Comparison of ENCODE assay signal across 33 cellular contexts in the genomic region with DNA sequence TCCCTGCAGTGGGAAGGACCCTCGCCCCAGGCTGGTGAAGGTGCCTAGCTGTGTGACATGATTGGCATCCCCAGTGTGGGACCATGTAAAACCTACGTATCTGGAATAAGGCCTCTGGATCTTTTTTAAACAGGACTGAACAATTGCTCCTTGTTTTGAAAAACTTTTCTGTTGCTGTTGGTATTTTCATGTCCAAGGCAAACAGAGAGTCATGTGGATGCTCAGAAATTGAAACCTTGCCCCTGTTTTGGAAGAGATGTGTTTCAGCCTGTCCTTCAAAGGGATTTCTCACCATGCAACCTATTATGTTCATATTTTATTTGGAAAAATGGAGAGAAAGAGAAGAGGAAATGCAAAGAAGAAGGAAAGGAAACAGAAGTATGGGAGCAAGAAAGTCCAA.
"Had no signal": no experiment of that assay in that cellular context is flagged by ENCODE, and none has a peak within 500 bp of the region (broad histone marks: within the 10 kb centered on the region; RNA-seq: fewer than 3 reads in every experiment).

No MANE protein-coding gene starts in this region.

- H3K4me1 Mint-ChIP-seq: activated B cell treated with CpG ODN at 0.5 μM for 24 hours; activated CD8-positive, alpha-beta memory T cell treated with anti-CD3 and anti-CD28 coated beads, Interleukin-2, amount 10 ng/mL, durations not matched to agents 7 days and 5 days; activated naive CD4-positive, alpha-beta T cell treated with anti-CD3 and anti-CD28 coated beads, Interleukin-2, amount 50 U/mL, for 24 hours; activated naive CD8-positive, alpha-beta T cell treated with anti-CD3 and anti-CD28 coated beads for 36 hours; activated naive CD8-positive, alpha-beta T cell treated with anti-CD3 and anti-CD28 coated beads, Interleukin-2, amount 50 U/mL, for 24 hours; T-helper 17 cell had no signal

- H3K27ac ChIP-seq: adrenal gland, body of pancreas, epithelial cell of prostate, esophagus squamous epithelium, WERI-Rb-1 had no signal

- H3K9me3 ChIP-seq: adrenal gland, body of pancreas, esophagus squamous epithelium had no signal

- H3K4me1 ChIP-seq: adrenal gland, body of pancreas, esophagus squamous epithelium had no signal

- ATAC-seq: activated CD4-positive, CD25-positive, alpha-beta regulatory T cell treated with anti-CD3 and anti-CD28 coated beads, Interleukin-2, amount 50 U/mL, for 24 hours; activated CD8-positive, alpha-beta memory T cell treated with anti-CD3 and anti-CD28 coated beads, Interleukin-2, amount 10 ng/mL, durations not matched to agents 7 days and 5 days; activated CD8-positive, alpha-beta T cell treated with anti-CD3 and anti-CD28 coated beads, Interleukin-2, amount 10 ng/mL, durations not matched to agents 7 days and 5 days; activated naive CD8-positive, alpha-beta T cell treated with anti-CD3 and anti-CD28 coated beads, Interleukin-2, amount 50 U/mL, for 24 hours; body of pancreas; effector memory CD8-positive, alpha-beta T cell; T-helper 17 cell had no signal

- DNase-seq: activated B cell treated with CpG ODN at 0.5 μM for 24 hours; activated CD4-positive, alpha-beta T cell treated with anti-CD3 and anti-CD28 coated beads for 48 hours; activated CD4-positive, alpha-beta T cell treated with anti-CD3 and anti-CD28 coated beads, Interleukin-2, amount 50 U/mL, for 1 hour; activated CD4-positive, alpha-beta T cell treated with anti-CD3 and anti-CD28 coated beads, Interleukin-2, amount 50 U/mL, for 48 hours; activated CD8-positive, alpha-beta memory T cell treated with anti-CD3 and anti-CD28 coated beads, Interleukin-2, amount 10 ng/mL, durations not matched to agents 7 days and 5 days; activated CD8-positive, alpha-beta memory T cell treated with anti-CD3 and anti-CD28 coated beads, Interleukin-2, amount 50 U/mL, for 4 hours; activated CD8-positive, alpha-beta T cell treated with anti-CD3 and anti-CD28 coated beads, Interleukin-2, amount 10 ng/mL, durations not matched to agents 7 days and 5 days; activated effector memory CD4-positive, alpha-beta T cell treated with anti-CD3 and anti-CD28 coated beads, Interleukin-2, amount 50 U/mL, for 16 hours; activated naive CD4-positive, alpha-beta T cell treated with anti-CD3 and anti-CD28 coated beads for 36 hours; activated naive CD8-positive, alpha-beta T cell treated with anti-CD3 and anti-CD28 coated beads for 36 hours; activated naive CD8-positive, alpha-beta T cell treated with anti-CD3 and anti-CD28 coated beads, Interleukin-2, amount 50 U/mL, for 24 hours; activated T-cell treated with anti-CD3 and anti-CD28 coated beads, Interleukin-2, amount 50 U/mL, for 1 hour; activated T-cell treated with anti-CD3 and anti-CD28 coated beads, Interleukin-2, amount 50 U/mL, for 48 hours; adrenal gland; amygdala; aorta; body of pancreas; caudate nucleus; cortex of kidney; dermis blood vessel endothelial cell; effector CD4-positive, alpha-beta T cell; effector memory CD8-positive, alpha-beta T cell; esophagus squamous epithelium; head of caudate nucleus; T-helper 17 cell; T1000; WERI-Rb-1 had no signal

- H3K27ac Mint-ChIP-seq: activated B cell treated with CpG ODN at 0.5 μM for 24 hours; activated CD8-positive, alpha-beta memory T cell treated with anti-CD3 and anti-CD28 coated beads, Interleukin-2, amount 10 ng/mL, durations not matched to agents 7 days and 5 days; activated CD8-positive, alpha-beta T cell treated with anti-CD3 and anti-CD28 coated beads, Interleukin-2, amount 10 ng/mL, durations not matched to agents 7 days and 5 days; activated naive CD4-positive, alpha-beta T cell treated with anti-CD3 and anti-CD28 coated beads for 36 hours; activated naive CD4-positive, alpha-beta T cell treated with anti-CD3 and anti-CD28 coated beads, Interleukin-2, amount 50 U/mL, for 24 hours; activated naive CD8-positive, alpha-beta T cell treated with anti-CD3 and anti-CD28 coated beads for 36 hours; activated naive CD8-positive, alpha-beta T cell treated with anti-CD3 and anti-CD28 coated beads, Interleukin-2, amount 50 U/mL, for 24 hours; activated T-helper 1 cell treated with anti-CD3 and anti-CD28 coated beads, Interleukin-12 subunit alpha, Interleukin-12 subunit beta, Interleukin-2, Interleukin-4 antibody, amounts not matched to agents 30 ng/mL and 10 ng/mL and 1 ng/mL, durations not matched to agents 14 hours and 24 hours and 36 hours; activated T-helper 2 cell treated with anti-CD3 and anti-CD28 coated beads, Interferon-gamma antibody, Interleukin-2, Interleukin-4, amounts not matched to agents 10 μg/mL and 5 μg/mL and 100 μg/mL, durations not matched to agents 14 hours and 24 hours and 36 hours; effector memory CD8-positive, alpha-beta T cell; T-helper 17 cell; T-helper 2 cell treated with Interferon-gamma antibody and Interleukin-4, amounts not matched to agents 5 μg/mL and 100 μg/mL, for 36 hours had no signal

- H3K4me3 Mint-ChIP-seq: activated B cell treated with CpG ODN at 0.5 μM for 24 hours; activated CD8-positive, alpha-beta memory T cell treated with anti-CD3 and anti-CD28 coated beads, Interleukin-2, amount 10 ng/mL, durations not matched to agents 7 days and 5 days; activated CD8-positive, alpha-beta T cell treated with anti-CD3 and anti-CD28 coated beads, Interleukin-2, amount 10 ng/mL, durations not matched to agents 7 days and 5 days; activated naive CD4-positive, alpha-beta T cell treated with anti-CD3 and anti-CD28 coated beads for 36 hours; activated naive CD4-positive, alpha-beta T cell treated with anti-CD3 and anti-CD28 coated beads, Interleukin-2, amount 50 U/mL, for 24 hours; activated naive CD8-positive, alpha-beta T cell treated with anti-CD3 and anti-CD28 coated beads for 36 hours; activated naive CD8-positive, alpha-beta T cell treated with anti-CD3 and anti-CD28 coated beads, Interleukin-2, amount 50 U/mL, for 24 hours; activated T-helper 1 cell treated with anti-CD3 and anti-CD28 coated beads, Interleukin-12 subunit alpha, Interleukin-12 subunit beta, Interleukin-2, Interleukin-4 antibody, amounts not matched to agents 30 ng/mL and 10 ng/mL and 1 ng/mL, durations not matched to agents 14 hours and 24 hours and 36 hours; effector memory CD8-positive, alpha-beta T cell; T-helper 17 cell; T-helper 2 cell treated with Interferon-gamma antibody and Interleukin-4, amounts not matched to agents 5 μg/mL and 100 μg/mL, for 36 hours had no signal

- H3K36me3 ChIP-seq: adrenal gland, esophagus squamous epithelium, WERI-Rb-1 had no signal

- H3K36me3 Mint-ChIP-seq: activated CD8-positive, alpha-beta memory T cell treated with anti-CD3 and anti-CD28 coated beads, Interleukin-2, amount 10 ng/mL, durations not matched to agents 7 days and 5 days; activated naive CD4-positive, alpha-beta T cell treated with anti-CD3 and anti-CD28 coated beads, Interleukin-2, amount 50 U/mL, for 24 hours; activated naive CD8-positive, alpha-beta T cell treated with anti-CD3 and anti-CD28 coated beads for 36 hours had no signal

- H3K27me3 ChIP-seq: adrenal gland, body of pancreas, esophagus squamous epithelium had no signal

- H3K4me3 ChIP-seq: adrenal gland, body of pancreas, esophagus squamous epithelium had no signal

- H3K9me3 Mint-ChIP-seq: activated B cell treated with CpG ODN at 0.5 μM for 24 hours; activated naive CD4-positive, alpha-beta T cell treated with anti-CD3 and anti-CD28 coated beads for 36 hours; activated naive CD4-positive, alpha-beta T cell treated with anti-CD3 and anti-CD28 coated beads, Interleukin-2, amount 50 U/mL, for 24 hours; activated naive CD8-positive, alpha-beta T cell treated with anti-CD3 and anti-CD28 coated beads for 36 hours; activated naive CD8-positive, alpha-beta T cell treated with anti-CD3 and anti-CD28 coated beads, Interleukin-2, amount 50 U/mL, for 24 hours; activated T-helper 1 cell treated with anti-CD3 and anti-CD28 coated beads, Interleukin-12 subunit alpha, Interleukin-12 subunit beta, Interleukin-2, Interleukin-4 antibody, amounts not matched to agents 30 ng/mL and 10 ng/mL and 1 ng/mL, durations not matched to agents 14 hours and 24 hours and 36 hours; activated T-helper 2 cell treated with anti-CD3 and anti-CD28 coated beads, Interferon-gamma antibody, Interleukin-2, Interleukin-4, amounts not matched to agents 10 μg/mL and 5 μg/mL and 100 μg/mL, durations not matched to agents 14 hours and 24 hours and 36 hours; T-helper 2 cell treated with Interferon-gamma antibody and Interleukin-4, amounts not matched to agents 5 μg/mL and 100 μg/mL, for 36 hours had no signal

- H3K27me3 Mint-ChIP-seq: activated B cell treated with CpG ODN at 0.5 μM for 24 hours; activated CD8-positive, alpha-beta memory T cell treated with anti-CD3 and anti-CD28 coated beads, Interleukin-2, amount 10 ng/mL, durations not matched to agents 7 days and 5 days; activated naive CD4-positive, alpha-beta T cell treated with anti-CD3 and anti-CD28 coated beads, Interleukin-2, amount 50 U/mL, for 24 hours; activated naive CD8-positive, alpha-beta T cell treated with anti-CD3 and anti-CD28 coated beads for 36 hours; activated naive CD8-positive, alpha-beta T cell treated with anti-CD3 and anti-CD28 coated beads, Interleukin-2, amount 50 U/mL, for 24 hours; effector memory CD8-positive, alpha-beta T cell; T-helper 17 cell had no signal
